15 cellular contexts compared by ENCODE assay signal in genomic region chr16:31186176-31186575, GRCh38. TPM values are rescaled to one million over a fixed set of nuclear protein-coding genes. Genes with fewer than 3 reads are reported as not detected.
DNase-seq lines count a peak whose midpoint lies in the region; ATAC-seq and TF ChIP-seq lines count a peak whose summit lies in the region.
"Had no signal": no experiment of that assay in that cellular context is flagged by ENCODE, and none has a peak within 500 bp of the region (broad histone marks: within the 10 kb centered on the region; RNA-seq: fewer than 3 reads in every experiment).

No MANE protein-coding gene starts in this region.

- H3K36me3 Mint-ChIP-seq in activated T-cell treated with anti-CD3 and anti-CD28 coated beads, Interleukin-2, amount 50 U/mL, for 72 hours (ENCODE audit: insufficient read depth in 2 of 2) = peaks cover 60 to 98% of the 10 kb centered on the region in 2 donors
- peaks cover 100% of the 10 kb centered on the region for H3K36me3 Mint-ChIP-seq in effector memory CD8-positive, alpha-beta T cell (ENCODE audit: insufficient read depth)

- TF ChIP-seq CTCF in A673 (conservative IDR thresholded peaks at IDR 0.05; ENCODE audit: low read depth, low read length) = no peak

- no TSS peak for BruUV-seq in A673 (replicated peaks; lab: Mats Ljungman, UMichigan)

- no peaks in the 10 kb centered on the region for H3K27me3 ChIP-seq in A673 (replicated peaks; ENCODE audit: insufficient read depth, low read depth, low read length, poor library complexity)
- H3K27me3 ChIP-seq: colonic mucosa, pancreas had no signal

- POLR2A ChIA-PET in A673 (lab: Charles Lee; ENCODE audit: low non-redundant PET) = interaction anchor here (0.6 to 0.7 kb wide), 2 partner anchors 29 to 203 kb away, joined by 3 to 7 read pairs; no protein-coding TSS in a partner anchor

- H3K4me1 Mint-ChIP-seq in activated T-cell treated with anti-CD3 and anti-CD28 coated beads, Interleukin-2, amount 50 U/mL, for 72 hours (ENCODE audit: low read depth) = peaks cover 96% of the 10 kb centered on the region
- peaks cover 78 to 95% of the 10 kb centered on the region in 2 donors for H3K4me1 Mint-ChIP-seq in effector memory CD8-positive, alpha-beta T cell (ENCODE audit: low read depth in 2 of 2)
- peaks cover 98% of the 10 kb centered on the region for H3K4me1 Mint-ChIP-seq in stimulated activated naive CD8-positive, alpha-beta T cell treated with anti-CD3 and anti-CD28 coated beads, Interleukin-15, amount 100 ng/mL, for 72 hours

- H3K4me1 ChIP-seq in A673 (ENCODE audit: insufficient read depth, low read length, poor library complexity, severe bottlenecking) = peaks cover 18% of the 10 kb centered on the region

- H3K27me3 Mint-ChIP-seq in activated T-cell treated with anti-CD3 and anti-CD28 coated beads, Interleukin-2, amount 50 U/mL, for 72 hours (ENCODE audit: low read depth) = no peaks in the 10 kb centered on the region
- no peaks in the 10 kb centered on the region for H3K27me3 Mint-ChIP-seq in effector memory CD8-positive, alpha-beta T cell
- H3K27me3 Mint-ChIP-seq in stimulated activated naive CD8-positive, alpha-beta T cell treated with anti-CD3 and anti-CD28 coated beads, Interleukin-15, amount 100 ng/mL, for 72 hours = no peaks in the 10 kb centered on the region

- DNase-seq in activated T-cell treated with anti-CD3 and anti-CD28 coated beads, Interleukin-2, amount 50 U/mL, for 72 hours = no peak
- no peak for DNase-seq in activated T-cell treated with anti-CD3 and anti-CD28 coated beads, Interleukin-2, amount 50 U/mL, for 1 hour
- DNase-seq in SIG-M5 treated with dmso at 0.1 percent for 504 hours (lab: John Stamatoyannopoulos, UW; ENCODE audit: unreplicated experiment) = peak; percentile 78
- no peak for DNase-seq in effector memory CD8-positive, alpha-beta T cell
- no peak for DNase-seq in stimulated activated naive CD8-positive, alpha-beta T cell treated with anti-CD3 and anti-CD28 coated beads, Interleukin-15, amount 100 ng/mL, for 72 hours
- DNase-seq in A673 (ENCODE audit: low spot score) = no peak
- DNase-seq in kidney glomerular epithelial cell (lab: John Stamatoyannopoulos, UW) = no peak
- DNase-seq: activated CD4-positive, CD25-positive, alpha-beta regulatory T cell; activated gamma-delta T cell treated with Interleukin-2 at 50 U/mL for 16 hours; colonic mucosa; NCI-H187; pancreas had no signal

- peak overlapping the region; percentile 30 to 71 for H3K4me3 Mint-ChIP-seq in activated T-cell treated with anti-CD3 and anti-CD28 coated beads, Interleukin-2, amount 50 U/mL, for 72 hours
- peak overlapping the region; percentile 65 for H3K4me3 Mint-ChIP-seq in effector memory CD8-positive, alpha-beta T cell
- peak overlapping the region; percentile 59 to 68 for H3K4me3 Mint-ChIP-seq in stimulated activated naive CD8-positive, alpha-beta T cell treated with anti-CD3 and anti-CD28 coated beads, Interleukin-15, amount 100 ng/mL, for 72 hours

- H3K4me3 ChIP-seq in A673 (ENCODE audit: low read depth, low read length, poor library complexity, severe bottlenecking) = no peak overlapping the region
- H3K4me3 ChIP-seq: colonic mucosa, pancreas had no signal

- no peak overlapping the region for H3K27ac ChIP-seq in A673 (ENCODE audit: low read depth, low read length, poor library complexity, severe bottlenecking)
- H3K27ac ChIP-seq: colonic mucosa, pancreas had no signal

- H3K9me3 Mint-ChIP-seq in activated T-cell treated with anti-CD3 and anti-CD28 coated beads, Interleukin-2, amount 50 U/mL, for 72 hours = no peaks in the 10 kb centered on the region
- no peaks in the 10 kb centered on the region for H3K9me3 Mint-ChIP-seq in effector memory CD8-positive, alpha-beta T cell
- no peaks in the 10 kb centered on the region for H3K9me3 Mint-ChIP-seq in stimulated activated naive CD8-positive, alpha-beta T cell treated with anti-CD3 and anti-CD28 coated beads, Interleukin-15, amount 100 ng/mL, for 72 hours

- H3K36me3 ChIP-seq in A673 (ENCODE audit: insufficient read depth, low read length, poor library complexity, severe bottlenecking) = peaks cover 100% of the 10 kb centered on the region

- intact Hi-C loops in A673 (cut with micrococcal nuclease; ENCODE audit: unreplicated experiment) = no loop called here

- no peaks in the 10 kb centered on the region for H3K9me3 ChIP-seq in A673 (ENCODE audit: low read depth, low read length, poor library complexity, severe bottlenecking)
- H3K9me3 ChIP-seq: colonic mucosa, pancreas had no signal

- H3K27ac Mint-ChIP-seq in activated T-cell treated with anti-CD3 and anti-CD28 coated beads, Interleukin-2, amount 50 U/mL, for 72 hours = peak overlapping the region; percentile 89
- peak overlapping the region; percentile 86 to 88 for H3K27ac Mint-ChIP-seq in effector memory CD8-positive, alpha-beta T cell
- peak overlapping the region; percentile 77 to 96 for H3K27ac Mint-ChIP-seq in stimulated activated naive CD8-positive, alpha-beta T cell treated with anti-CD3 and anti-CD28 coated beads, Interleukin-15, amount 100 ng/mL, for 72 hours

- CTCF ChIA-PET in A673 (lab: Charles Lee) = no interaction called here

- ATAC-seq in activated T-cell treated with anti-CD3 and anti-CD28 coated beads, Interleukin-2, amount 50 U/mL, for 72 hours (replicated peaks in 1 of 2) = no peak
- ATAC-seq in effector memory CD8-positive, alpha-beta T cell (replicated peaks) = no peak
- no peak for ATAC-seq in stimulated activated naive CD8-positive, alpha-beta T cell treated with anti-CD3 and anti-CD28 coated beads, Interleukin-15, amount 100 ng/mL, for 72 hours
- no peak for ATAC-seq in GM18861 (IDR thresholded peaks at IDR 0.05; ENCODE audit: unreplicated experiment)
- ATAC-seq: pancreas had no signal

RNA-seq across cellular contexts. Expression of gene FUS, which starts 6.2 kb away (rescaled TPM):
- 100 to 1,000 TPM; 411 to 528 TPM for total RNA-seq in activated T-cell treated with anti-CD3 and anti-CD28 coated beads, Interleukin-2, amount 50 U/mL, for 72 hours
- 1,134 and 1,264 TPM in 2 replicates for total RNA-seq in A673 (2021)

RNA-seq across cellular contexts. Expression of gene PYCARD, which starts 16.4 kb away (rescaled TPM):
- 10 to 100 TPM in 1 of 2 donors, 1 to 10 TPM in 1; 7.4 to 13.6 TPM for total RNA-seq in activated T-cell treated with anti-CD3 and anti-CD28 coated beads, Interleukin-2, amount 50 U/mL, for 72 hours
- total RNA-seq in A673 (2021) = 1.8 and 2.0 TPM in 2 replicates

RNA-seq across cellular contexts. Expression of gene TRIM72, which starts 27.7 kb away (rescaled TPM):
- under 1 TPM in 1 of 2 donors, not detected in 1; 0.05 TPM for total RNA-seq in activated T-cell treated with anti-CD3 and anti-CD28 coated beads, Interleukin-2, amount 50 U/mL, for 72 hours
- total RNA-seq in A673 (2021) = 0.04 TPM in 1 of 2 replicates, not detected in the other
- total RNA-seq: lung microvascular endothelial cell had no signal

RNA-seq across cellular contexts. Expression of gene PYDC1, which starts 30.8 kb away (rescaled TPM):
- total RNA-seq in activated T-cell treated with anti-CD3 and anti-CD28 coated beads, Interleukin-2, amount 50 U/mL, for 72 hours = not detected
- not detected in 2 replicates for total RNA-seq in A673 (2021)
- total RNA-seq: colonic mucosa, lung microvascular endothelial cell, pancreas, SK-MEL-5 had no signal

RNA-seq across cellular contexts. Expression of gene PRSS36, which starts 36.3 kb away (rescaled TPM):
- total RNA-seq in activated T-cell treated with anti-CD3 and anti-CD28 coated beads, Interleukin-2, amount 50 U/mL, for 72 hours = under 1 TPM; 0.19 TPM
- total RNA-seq in A673 (2021) = 0.41 and 0.72 TPM in 2 replicates
